ENCODE assay signal across 19 cellular contexts in genomic region chr2:201016859-201017258, GRCh38. TPM values are rescaled to one million over a fixed set of nuclear protein-coding genes. Genes with fewer than 3 reads are reported as not detected.
DNase-seq lines count a peak whose midpoint lies in the region; ATAC-seq and TF ChIP-seq lines count a peak whose summit lies in the region.
"Had no signal": no experiment of that assay in that cellular context is flagged by ENCODE, and none has a peak within 500 bp of the region (broad histone marks: within the 10 kb centered on the region; RNA-seq: fewer than 3 reads in every experiment).

No MANE protein-coding gene starts in this region.

- H3K36me3 ChIP-seq in right atrium auricular region (peaks cover under 1% of the 10 kb centered on the region), heart left ventricle (peaks cover 0 to 79% (median 41%) of the 10 kb centered on the region in 9 donors), left ventricle myocardium inferior (peaks cover 39% of the 10 kb centered on the region), sigmoid colon (peaks cover 0 to 44% (median 1%) of the 10 kb centered on the region in 4 donors), OCI-LY7 (ENCODE audit: insufficient read depth, low read length) (peaks cover 17% of the 10 kb centered on the region)

- TF ChIP-seq POLR2A in heart left ventricle (IDR thresholded peaks at IDR 0.05) (no peak), sigmoid colon (IDR thresholded peaks at IDR 0.05) (no peak)

- WGBS in heart left ventricle, 4 donors, result 57 to 72% (median 68%) methylated on average over 5 of the region's 5 CpGs
- 89 to 94% methylated on average over 5 of the region's 5 CpGs for WGBS in sigmoid colon, 2 donors

- no TSS peak for BruUV-seq in OCI-LY7 (replicated peaks; lab: Mats Ljungman, UMichigan)

- H3K4me2 ChIP-seq in OCI-LY7 (ENCODE audit: low read length), result no peak overlapping the region
- H3K4me2 ChIP-seq: BLaER1 had no signal

- DNase-seq in Right ventricle myocardium inferior (ENCODE audit: missing footprints) (no peak), right atrium auricular region (ENCODE audit: low spot score) (no peak), heart left ventricle (no peak), left ventricle myocardium inferior (no peak), sigmoid colon (no peak), OCI-LY7 (ENCODE audit: low spot score) (no peak)
- DNase-seq in stimulated activated CD4-positive, alpha-beta T cell treated with anti-CD3 and anti-CD28 coated beads, Interleukin-15, amount 100 ng/mL, for 24 hours, result no peak
- DNase-seq: Caco-2; CD4-positive, CD25-positive, alpha-beta regulatory T cell; CD8-positive, alpha-beta T cell; DMS153; DMS79; GF-D8; GOT3; HFFc6 had no signal

- no peaks in the 10 kb centered on the region for H3K79me2 ChIP-seq in OCI-LY7 (ENCODE audit: insufficient read depth, low read depth, low read length)

- H3K9me3 ChIP-seq in right atrium auricular region, result no peaks in the 10 kb centered on the region
- no peaks in the 10 kb centered on the region for H3K9me3 ChIP-seq in heart left ventricle
- no peaks in the 10 kb centered on the region for H3K9me3 ChIP-seq in left ventricle myocardium inferior (replicated peaks)
- no peaks in the 10 kb centered on the region for H3K9me3 ChIP-seq in sigmoid colon
- H3K9me3 ChIP-seq in OCI-LY7 (ENCODE audit: low read length), result no peaks in the 10 kb centered on the region
- H3K9me3 ChIP-seq: BLaER1, Caco-2, HAP-1 had no signal

- POLR2A ChIA-PET in OCI-LY7 (lab: Charles Lee), result interaction anchor here (0.5 to 0.7 kb wide), 2 partner anchors 28 to 1347 kb away, joined by 3 to 7 read pairs; no protein-coding TSS in a partner anchor

- CTCF ChIA-PET in OCI-LY7 (lab: Charles Lee; ENCODE audit: unreplicated experiment), result no interaction called here

- peak; percentile 86 for ATAC-seq in Right ventricle myocardium inferior
- peak; percentile 65 to 87 (median 82) for ATAC-seq in heart left ventricle
- ATAC-seq: CD8-positive, alpha-beta T cell had no signal

- intact Hi-C loops in Right ventricle myocardium inferior (cut with DNase I) (loop anchor here (5.0 kb wide), 1 partner anchor 50 kb away; no protein-coding TSS in a partner anchor), heart left ventricle (cut with DNase I) (no loop called here), left ventricle myocardium inferior (cut with micrococcal nuclease) (no loop called here), sigmoid colon (cut with DNase I) (no loop called here), OCI-LY7 (cut with micrococcal nuclease; ENCODE audit: unreplicated experiment) (no loop called here)

- H3K4me3 ChIP-seq in right atrium auricular region, result no peak overlapping the region
- no peak overlapping the region for H3K4me3 ChIP-seq in heart left ventricle
- no peak overlapping the region for H3K4me3 ChIP-seq in left ventricle myocardium inferior
- no peak overlapping the region for H3K4me3 ChIP-seq in sigmoid colon
- H3K4me3 ChIP-seq in OCI-LY7 (ENCODE audit: low read depth, low read length, poor library complexity, severe bottlenecking), result no peak overlapping the region
- H3K4me3 ChIP-seq: BLaER1, HAP-1 had no signal

- H3K27ac ChIP-seq in right atrium auricular region (no peak overlapping the region), heart left ventricle (peak overlapping the region in 3 of 12 donors; percentile 13 to 43 (median 18)), left ventricle myocardium inferior (replicated peaks) (peak overlapping the region; percentile 40), sigmoid colon (no peak overlapping the region), OCI-LY7 (ENCODE audit: low read depth, low read length, poor library complexity, severe bottlenecking) (no peak overlapping the region)
- H3K27ac ChIP-seq: 22Rv1, BLaER1, C4-2B had no signal

- H2AFZ ChIP-seq in OCI-LY7 (ENCODE audit: low read length), result no peak overlapping the region

- H3K4me1 ChIP-seq in right atrium auricular region (no peaks in the 10 kb centered on the region), heart left ventricle (peaks cover 0 to 10% (median 0%) of the 10 kb centered on the region in 12 donors), left ventricle myocardium inferior (peaks cover 23% of the 10 kb centered on the region), sigmoid colon (no peaks in the 10 kb centered on the region), OCI-LY7 (ENCODE audit: insufficient read depth, low read length, poor library complexity, severe bottlenecking) (no peaks in the 10 kb centered on the region)
- H3K4me1 ChIP-seq: BLaER1, Caco-2 had no signal

- no peak for TF ChIP-seq EP300 in sigmoid colon (IDR thresholded peaks at IDR 0.05)

- no peaks in the 10 kb centered on the region for H4K20me1 ChIP-seq in OCI-LY7 (ENCODE audit: insufficient read depth, low read length)
- H4K20me1 ChIP-seq: BLaER1 had no signal

- no peaks in the 10 kb centered on the region for H3K9me2 ChIP-seq in OCI-LY7 (ENCODE audit: insufficient read depth, low read length)

- TF ChIP-seq CTCF in right atrium auricular region (IDR thresholded peaks at IDR 0.05) (no peak), heart left ventricle (IDR thresholded peaks at IDR 0.05) (no peak), left ventricle myocardium inferior (IDR thresholded peaks at IDR 0.05; ENCODE audit: borderline replicate concordance) (no peak), sigmoid colon (IDR thresholded peaks at IDR 0.05) (no peak), OCI-LY7 (conservative IDR thresholded peaks at IDR 0.05; ENCODE audit: low read length) (no peak)

- H3K27me3 ChIP-seq in right atrium auricular region, result no peaks in the 10 kb centered on the region
- no peaks in the 10 kb centered on the region for H3K27me3 ChIP-seq in heart left ventricle
- H3K27me3 ChIP-seq in left ventricle myocardium inferior (ENCODE audit: low read depth), result no peaks in the 10 kb centered on the region
- H3K27me3 ChIP-seq in sigmoid colon, result no peaks in the 10 kb centered on the region
- H3K27me3 ChIP-seq: BLaER1 had no signal

RNA-seq across cellular contexts. Expression of gene ORC2, which starts 53.4 kb away (rescaled TPM):
- total RNA-seq in Right ventricle myocardium inferior (20.3 TPM), right atrium auricular region (10 to 100 TPM in 1 of 2 donors, 1 to 10 TPM in 1; 8.5 to 14.7 TPM), heart left ventricle (10 to 100 TPM in 8 of 9 donors, 1 to 10 TPM in 1; 6.7 to 38.0 (median 24.0) TPM), left ventricle myocardium inferior (24.5 TPM), sigmoid colon (10 to 100 TPM; 12.9 to 19.3 (median 15.7) TPM), OCI-LY7 (2022) (42.3 and 46.1 TPM in 2 replicates)
- polyA plus RNA-seq in heart left ventricle (1 to 10 TPM; 7.7 to 8.9 TPM), sigmoid colon (10 to 100 TPM in 1 of 3 donors, 1 to 10 TPM in 2; 3.6 to 12.9 (median 5.8) TPM)
- total RNA-seq in OCI-LY7 (2014; rRNA removed; shearing (Covaris generic)), result 14.9 and 28.6 TPM in 2 replicates

RNA-seq across cellular contexts. Expression of gene HYCC2, which starts 54.6 kb away (rescaled TPM):
- total RNA-seq in Right ventricle myocardium inferior (14.5 TPM), right atrium auricular region (1 to 10 TPM; 4.0 to 4.8 TPM), heart left ventricle (10 to 100 TPM in 5 of 9 donors, 1 to 10 TPM in 4; 5.8 to 16.3 (median 12.1) TPM), left ventricle myocardium inferior (11.5 TPM), sigmoid colon (10 to 100 TPM; 13.6 to 20.2 (median 18.7) TPM), OCI-LY7 (2022) (22.0 and 27.5 TPM in 2 replicates)
- polyA plus RNA-seq in heart left ventricle (1 to 10 TPM; 3.7 to 5.5 TPM), sigmoid colon (10 to 100 TPM in 1 of 3 donors, 1 to 10 TPM in 2; 4.8 to 10.9 (median 7.8) TPM)
- total RNA-seq in OCI-LY7 (2014; rRNA removed; shearing (Covaris generic)), result 8.6 and 8.8 TPM in 2 replicates

RNA-seq across cellular contexts. Expression of gene NDUFB3, which starts 54.9 kb away (rescaled TPM):
- 555 TPM for total RNA-seq in Right ventricle myocardium inferior
- 100 to 1,000 TPM; 152 to 238 TPM for total RNA-seq in right atrium auricular region
- total RNA-seq in heart left ventricle, result 100 to 1,000 TPM; 197 to 496 (median 348) TPM
- polyA plus RNA-seq in heart left ventricle, result 100 to 1,000 TPM; 210 to 424 TPM
- total RNA-seq in left ventricle myocardium inferior, result 466 TPM
- 10 to 100 TPM; 85.3 to 97.9 (median 89.8) TPM for total RNA-seq in sigmoid colon
- polyA plus RNA-seq in sigmoid colon, result 100 to 1,000 TPM; 146 to 370 (median 219) TPM
- 90.5 and 134 TPM in 2 replicates for total RNA-seq in OCI-LY7 (2014; rRNA removed; shearing (Covaris generic))
- total RNA-seq in OCI-LY7 (2022), result 107 and 115 TPM in 2 replicates
